14 cellular contexts compared by ENCODE assay signal in the genomic region with DNA sequence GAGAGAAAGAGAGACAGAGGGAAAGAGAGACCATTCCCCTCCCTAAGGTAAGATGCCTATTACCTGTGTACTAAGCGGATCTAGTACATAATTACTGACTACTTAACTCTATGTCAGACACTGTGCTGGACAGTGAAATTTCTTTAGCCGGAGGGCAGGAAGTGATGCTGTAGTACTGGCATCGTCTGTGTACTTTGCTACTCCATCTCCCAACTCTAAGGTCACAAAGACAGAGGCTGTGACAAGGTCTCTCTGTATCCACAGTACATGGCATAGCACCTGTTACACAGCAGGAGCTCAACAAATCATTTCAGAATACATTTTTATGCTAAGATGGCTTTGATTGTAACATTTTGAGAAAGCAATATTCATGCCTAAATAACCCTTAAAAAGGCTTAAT. TPM values are rescaled to one million over a fixed set of nuclear protein-coding genes. Genes with fewer than 3 reads are reported as not detected.
DNase-seq lines count a peak whose midpoint lies in the region; ATAC-seq and TF ChIP-seq lines count a peak whose summit lies in the region.
"Had no signal": no experiment of that assay in that cellular context is flagged by ENCODE, and none has a peak within 500 bp of the region (broad histone marks: within the 10 kb centered on the region; RNA-seq: fewer than 3 reads in every experiment).

No MANE protein-coding gene starts in this region.

- peaks cover 12% of the 10 kb centered on the region for H3K4me1 Mint-ChIP-seq in HFFc6 (ENCODE audit: low read depth)
- no peaks in the 10 kb centered on the region for H3K4me1 Mint-ChIP-seq in Caco-2 (ENCODE audit: low read depth, unreplicated experiment)

- H3K4me3 ChIP-seq in RWPE2 (ENCODE audit: severe bottlenecking): no peak overlapping the region
- H3K4me3 ChIP-seq in right atrium auricular region: no peak overlapping the region
- no peak overlapping the region for H3K4me3 ChIP-seq in skeletal muscle tissue (ENCODE audit: low read length in 3 of 3)
- H3K4me3 ChIP-seq in Caco-2 (ENCODE audit: low read depth, low read length): no peak overlapping the region

- H3K36me3 ChIP-seq in RWPE2 (ENCODE audit: low read depth) (peaks cover 94% of the 10 kb centered on the region), right atrium auricular region (no peaks in the 10 kb centered on the region), skeletal muscle tissue (ENCODE audit: control insufficient read depth in 3 of 3, insufficient read depth in 3 of 3, low read length in 3 of 3) (no peaks in the 10 kb centered on the region), Caco-2 (ENCODE audit: control insufficient read depth, insufficient read depth, low read length) (no peaks in the 10 kb centered on the region)
- H3K36me3 ChIP-seq: BE2C had no signal

- CTCF ChIA-PET in Caco-2 (lab: Charles Lee): no interaction called here

- H3K9me3 Mint-ChIP-seq in HFFc6 (no peaks in the 10 kb centered on the region), Caco-2 (ENCODE audit: unreplicated experiment) (no peaks in the 10 kb centered on the region)

- ATAC-seq in RWPE2 (ENCODE audit: low read depth) (no peak), HG03159 (IDR thresholded peaks at IDR 0.05; ENCODE audit: unreplicated experiment) (no peak)

- intact Hi-C loops in Caco-2 (cut with micrococcal nuclease; ENCODE audit: unreplicated experiment): no loop called here

- POLR2A ChIA-PET in Caco-2 (lab: Charles Lee): no interaction called here

- peaks cover 34% of the 10 kb centered on the region for H3K4me1 ChIP-seq in RWPE2 (ENCODE audit: insufficient read depth, poor library complexity, severe bottlenecking)
- peaks cover 0 to 27% of the 10 kb centered on the region in 2 donors for H3K4me1 ChIP-seq in right atrium auricular region
- H3K4me1 ChIP-seq in skeletal muscle tissue (ENCODE audit: control insufficient read depth in 3 of 3, insufficient read depth in 3 of 3, low read length in 3 of 3): peaks cover 16 to 26% (median 24%) of the 10 kb centered on the region in 3 donors
- no peaks in the 10 kb centered on the region for H3K4me1 ChIP-seq in Caco-2
- H3K4me1 ChIP-seq: BE2C had no signal

- TF ChIP-seq CTCF in HFFc6 (IDR thresholded peaks at IDR 0.05) (no peak), RWPE2 (IDR thresholded peaks at IDR 0.05; ENCODE audit: poor library complexity, severe bottlenecking) (no peak), right atrium auricular region (IDR thresholded peaks at IDR 0.05) (no peak), Caco-2 (IDR thresholded peaks at IDR 0.05; ENCODE audit: insufficient read depth in 1 of 2, low read depth in 1 of 2, low read length in 1 of 2, severe bottlenecking in 1 of 2, unreplicated experiment in 1 of 2) (no peak)

- H3K9ac ChIP-seq in skeletal muscle tissue (ENCODE audit: low read depth in 1 of 3, low read length in 3 of 3): no peak overlapping the region

- H3K36me3 Mint-ChIP-seq in HFFc6 (ENCODE audit: low read depth): peaks cover 61% of the 10 kb centered on the region
- no peaks in the 10 kb centered on the region for H3K36me3 Mint-ChIP-seq in Caco-2 (ENCODE audit: insufficient read depth, unreplicated experiment)

- peak overlapping the region; percentile 0 for H3K27ac ChIP-seq in RWPE2 (ENCODE audit: poor library complexity, severe bottlenecking)
- peak overlapping the region; percentile 33 to 75 for H3K27ac ChIP-seq in right atrium auricular region
- peak overlapping the region; percentile 85 for H3K27ac ChIP-seq in skeletal muscle tissue (ENCODE audit: low read depth, low read length)
- H3K27ac ChIP-seq: RWPE1 had no signal

- H3K27me3 Mint-ChIP-seq in HFFc6 (ENCODE audit: insufficient read depth) (peaks cover 6% of the 10 kb centered on the region; the same call in 1 of the 2 replicates), Caco-2 (ENCODE audit: insufficient read depth, unreplicated experiment) (peaks cover 22% of the 10 kb centered on the region)

- H3K27ac Mint-ChIP-seq in HFFc6 (peak overlapping the region; percentile 36), Caco-2 (ENCODE audit: unreplicated experiment) (no peak overlapping the region)
- H3K27ac Mint-ChIP-seq: CD4-positive, alpha-beta T cell had no signal

- no TSS peak for BruUV-seq in Caco-2 (replicated peaks; lab: Mats Ljungman, UMichigan)

- H3K4me3 Mint-ChIP-seq in HFFc6 (no peak overlapping the region), Caco-2 (ENCODE audit: unreplicated experiment) (no peak overlapping the region)
- H3K4me3 Mint-ChIP-seq: CD4-positive, alpha-beta T cell had no signal

- H3K27me3 ChIP-seq in RWPE2 (ENCODE audit: insufficient read depth, poor library complexity, severe bottlenecking) (no peaks in the 10 kb centered on the region), right atrium auricular region (no peaks in the 10 kb centered on the region), skeletal muscle tissue (ENCODE audit: control insufficient read depth in 3 of 3, insufficient read depth in 3 of 3, low read length in 3 of 3) (no peaks in the 10 kb centered on the region), Caco-2 (replicated peaks; ENCODE audit: control insufficient read depth, insufficient read depth, low read length) (peaks cover 2% of the 10 kb centered on the region)
- H3K27me3 ChIP-seq: BE2C had no signal

- no peaks in the 10 kb centered on the region for H3K9me3 ChIP-seq in RWPE2 (ENCODE audit: severe bottlenecking)
- no peaks in the 10 kb centered on the region for H3K9me3 ChIP-seq in right atrium auricular region
- H3K9me3 ChIP-seq in skeletal muscle tissue (ENCODE audit: control insufficient read depth in 3 of 3, low read length in 3 of 3): no peaks in the 10 kb centered on the region
- H3K9me3 ChIP-seq in Caco-2: no peaks in the 10 kb centered on the region
- H3K9me3 ChIP-seq: BE2C had no signal

- DNase-seq in HFFc6 (no peak), RWPE2 (ENCODE audit: low spot score) (no peak), right atrium auricular region (ENCODE audit: low spot score) (no peak), Caco-2 (no peak), putamen (ENCODE audit: low spot score) (no peak)
- DNase-seq: BE2C; Calu3; CD4-positive, alpha-beta T cell; NCI-H187 treated with DMSO at 0.1 percent for 48 hours; NCI-H526 treated with DMSO at 0.1 percent for 48 hours had no signal

RNA-seq across cellular contexts. Expression of a gene that starts 9.0 kb away (rescaled TPM):
- 1 to 10 TPM in 5 of 6 experiments, under 1 TPM in 1; 0.85 to 1.6 (median 1.2) TPM for total RNA-seq in HFFc6 (2021; fragmentation: NEBNext Ultra II Directional; extraction: Animal tissue kit (Norgen Biotek cat#: 25700))
- 1 to 10 TPM; 1.1 to 1.2 TPM for total RNA-seq in right atrium auricular region
- 0.52 TPM for total RNA-seq in skeletal muscle tissue
- not detected in 2 replicates for total RNA-seq in Caco-2 (2022)
- total RNA-seq: Calu3; CD4-positive, alpha-beta T cell; H1 had no signal

Comparison
In these comparisons a context has a peak if more than half of its experiments do, and no peak if none do; other contexts are left out.
1. H3K27ac ChIP-seq: peak in every context shown above with its lines; median percentile 85 in skeletal muscle tissue; 54 in right atrium auricular region; 0 in RWPE2.